In the genomic region with DNA sequence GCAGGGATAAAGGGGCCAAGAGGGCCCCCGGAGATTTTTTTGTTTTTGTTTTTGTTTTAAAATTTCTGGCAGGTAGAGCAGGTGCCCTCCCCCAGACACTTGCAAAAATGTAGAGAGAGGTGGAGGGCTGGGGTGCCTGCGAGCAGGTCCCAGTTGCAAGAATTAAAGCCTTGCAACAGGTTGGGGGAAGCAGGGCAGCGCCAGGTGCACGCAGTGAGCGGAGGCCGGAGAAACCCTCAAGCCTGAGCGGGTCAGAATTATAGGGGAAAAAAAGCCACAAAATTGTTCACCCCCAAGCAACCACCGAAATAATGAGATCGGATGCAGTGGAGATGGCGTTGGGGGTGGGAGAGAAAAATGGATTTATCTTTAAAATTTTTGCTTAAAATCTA, we compare ENCODE assay signal across 9 cellular contexts. TPM values are rescaled to one million over a fixed set of nuclear protein-coding genes. Genes with fewer than 3 reads are reported as not detected.
DNase-seq lines count a peak whose midpoint lies in the region; ATAC-seq and TF ChIP-seq lines count a peak whose summit lies in the region.
"Had no signal": no experiment of that assay in that cellular context is flagged by ENCODE, and none has a peak within 500 bp of the region (broad histone marks: within the 10 kb centered on the region; RNA-seq: fewer than 3 reads in every experiment).

No MANE protein-coding gene starts in this region.

- H3K4me3 ChIP-seq in H7 (ENCODE audit: insufficient read depth, low read depth, low read length) (peak overlapping the region; percentile 62), iPS DF 6.9 (ENCODE audit: low read length) (peak overlapping the region; percentile 14; the same call in 1 of the 2 replicates), skeletal muscle cell (ENCODE audit: low read depth, low read length) (peak overlapping the region; percentile 61)

- CTCF ChIA-PET in WTC11 (lab: Charles Lee): interaction anchor here (0.6 to 2.7 kb wide), 42 partner anchors 9 to 1107 kb away, joined by 3 to 23 read pairs (median 4); no protein-coding TSS in a partner anchor

- no peak overlapping the region for H3K27ac Mint-ChIP-seq in WTC11

- H3K27me3 Mint-ChIP-seq in WTC11 (ENCODE audit: low read depth): peaks cover 41% of the 10 kb centered on the region

- DNase-seq in H7 (no peak), WTC11 (ENCODE audit: low spot score) (no peak), iPS DF 6.9 (ENCODE audit: low read depth, low spot score) (no peak), skeletal muscle cell (ENCODE audit: low read depth) (no peak), NCI-H226 (no peak), epidermal melanocyte (ENCODE audit: insufficient read length, low spot score) (no peak)
- DNase-seq in activated naive CD4-positive, alpha-beta T cell (lab: John Stamatoyannopoulos, UW): no peak

- H3K4me3 Mint-ChIP-seq in WTC11: peak overlapping the region; percentile 79

- no peaks in the 10 kb centered on the region for H3K9me3 ChIP-seq in iPS DF 6.9 (ENCODE audit: control insufficient read depth, insufficient read depth, low read length)

- WGBS in iPS DF 6.9 (ENCODE audit: insufficient coverage, insufficient read length): no CpG with 5 or more reads among the region's 10 CpGs

- TF ChIP-seq CTCF in WTC11 (IDR thresholded peaks at IDR 0.05): no peak

- H3K36me3 Mint-ChIP-seq in WTC11: no peaks in the 10 kb centered on the region

- H3K4me1 Mint-ChIP-seq in WTC11: peaks cover 34% of the 10 kb centered on the region

- no peak overlapping the region for H3K27ac ChIP-seq in iPS DF 6.9 (ENCODE audit: low read length)

- H3K4me1 ChIP-seq in iPS DF 6.9 (ENCODE audit: control insufficient read depth, insufficient read depth, low read length): peaks cover 3% of the 10 kb centered on the region; the same call in 1 of the 2 replicates

- peaks cover 50% of the 10 kb centered on the region for H3K27me3 ChIP-seq in H7 (ENCODE audit: control insufficient read depth, insufficient read depth, low read length)
- peaks cover 4% of the 10 kb centered on the region for H3K27me3 ChIP-seq in iPS DF 6.9 (ENCODE audit: control insufficient read depth, insufficient read depth, low read length)

- POLR2A ChIA-PET in WTC11 (lab: Charles Lee): interaction anchor here (0.6 to 1.5 kb wide), 5 partner anchors 8 to 1592 kb away, joined by 3 to 7 read pairs (median 3); partner anchors contain the start of gene RPL37A

- no peaks in the 10 kb centered on the region for H3K9me3 Mint-ChIP-seq in WTC11

- ATAC-seq in WTC11: no peak
- ATAC-seq in HG02938 (IDR thresholded peaks at IDR 0.05; ENCODE audit: unreplicated experiment): no peak

- H3K36me3 ChIP-seq in H7 (replicated peaks; ENCODE audit: control insufficient read depth, insufficient read depth, low read length) (no peaks in the 10 kb centered on the region), iPS DF 6.9 (ENCODE audit: control insufficient read depth, insufficient read depth, low read length) (no peaks in the 10 kb centered on the region)

TF ChIP-seq in WTC11, 78 proteins besides CTCF, POLR2A, EP300 and RAD21:
- no peak for TF ChIP-seq EMX1 (CRISPR knock-in tag; IDR thresholded peaks at IDR 0.05)
- TF ChIP-seq, protein P1, sequence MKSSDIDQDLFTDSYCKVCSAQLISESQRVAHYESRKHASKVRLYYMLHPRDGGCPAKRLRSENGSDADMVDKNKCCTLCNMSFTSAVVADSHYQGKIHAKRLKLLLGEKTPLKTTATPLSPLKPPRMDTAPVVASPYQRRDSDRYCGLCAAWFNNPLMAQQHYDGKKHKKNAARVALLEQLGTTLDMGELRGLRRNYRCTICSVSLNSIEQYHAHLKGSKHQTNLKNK (CRISPR knock-in tag; IDR thresholded peaks at IDR 0.05): no peak
- no peak for TF ChIP-seq E2F4 (CRISPR knock-in tag; IDR thresholded peaks at IDR 0.05; ENCODE audit: borderline replicate concordance, low read depth)
- TF ChIP-seq, protein P2, sequence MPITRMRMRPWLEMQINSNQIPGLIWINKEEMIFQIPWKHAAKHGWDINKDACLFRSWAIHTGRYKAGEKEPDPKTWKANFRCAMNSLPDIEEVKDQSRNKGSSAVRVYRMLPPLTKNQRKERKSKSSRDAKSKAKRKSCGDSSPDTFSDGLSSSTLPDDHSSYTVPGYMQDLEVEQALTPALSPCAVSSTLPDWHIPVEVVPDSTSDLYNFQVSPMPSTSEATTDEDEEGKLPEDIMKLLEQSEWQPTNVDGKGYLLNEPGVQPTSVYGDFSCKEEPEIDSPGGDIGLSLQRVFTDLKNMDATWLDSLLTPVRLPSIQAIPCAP (CRISPR knock-in tag; IDR thresholded peaks at IDR 0.05): no peak
- no peak for TF ChIP-seq ZNF317 (CRISPR knock-in tag; IDR thresholded peaks at IDR 0.05; ENCODE audit: borderline replicate concordance, low read depth)
- no peak for TF ChIP-seq GTF2I (CRISPR knock-in tag; conservative IDR thresholded peaks at IDR 0.05)
- TF ChIP-seq NR1H2 (CRISPR knock-in tag; IDR thresholded peaks at IDR 0.05): no peak
- TF ChIP-seq ATF1 (CRISPR knock-in tag; IDR thresholded peaks at IDR 0.05): no peak

RNA-seq across cellular contexts. Expression of gene IGFBP5, which starts 0.5 kb away (rescaled TPM):
- 2.9 and 10.2 TPM in 2 replicates for total RNA-seq in H7 (2014; rRNA removed; shearing (Covaris generic))
- total RNA-seq in WTC11 (2021): 5.3 to 12.5 TPM (median 6.4 TPM) in 3 replicates
- total RNA-seq: activated CD8-positive, alpha-beta memory T cell treated with anti-CD3 and anti-CD28 coated beads for 36 hours had no signal
